ENCODE assay signal across 9 cellular contexts in genomic region chr2:149160701-149161217, GRCh38.
DNase-seq lines count a peak whose midpoint lies in the region; ATAC-seq and TF ChIP-seq lines count a peak whose summit lies in the region.
"Had no signal": no experiment of that assay in that cellular context is flagged by ENCODE, and none has a peak within 500 bp of the region (broad histone marks: within the 10 kb centered on the region; RNA-seq: fewer than 3 reads in every experiment).

No MANE protein-coding gene starts in this region.

- peaks cover 16% of the 10 kb centered on the region for H3K4me1 Mint-ChIP-seq in CD8-positive, alpha-beta T cell (ENCODE audit: low read depth)
- H3K4me1 Mint-ChIP-seq in activated CD8-positive, alpha-beta T cell treated with anti-CD3 and anti-CD28 coated beads for 36 hours (ENCODE audit: low read depth) = peaks cover 18% of the 10 kb centered on the region

- H3K27ac Mint-ChIP-seq in CD8-positive, alpha-beta T cell = no peak overlapping the region
- no peak overlapping the region for H3K27ac Mint-ChIP-seq in activated CD8-positive, alpha-beta T cell treated with anti-CD3 and anti-CD28 coated beads for 36 hours

- no peak for TF ChIP-seq CTCF in CD8-positive, alpha-beta T cell (IDR thresholded peaks at IDR 0.05)
- TF ChIP-seq CTCF in activated CD8-positive, alpha-beta T cell treated with anti-CD3 and anti-CD28 coated beads for 36 hours (IDR thresholded peaks at IDR 0.05) = no peak

- H3K27ac ChIP-seq in CD8-positive, alpha-beta T cell (ENCODE audit: low read depth, low read length) = no peak overlapping the region

- peak in 5 of 7 experiments; percentile 5 to 63 (median 41) for DNase-seq in CD8-positive, alpha-beta T cell
- DNase-seq in activated CD8-positive, alpha-beta T cell treated with anti-CD3 and anti-CD28 coated beads for 36 hours = peak; percentile 74
- DNase-seq in stimulated activated CD4-positive, alpha-beta T cell treated with anti-CD3 and anti-CD28 coated beads, Interleukin-2, amount 100 ng/mL, for 48 hours = peak; percentile 2 to 3
- DNase-seq in cortex of kidney (lab: John Stamatoyannopoulos, UW) (no peak), middle frontal gyrus (ENCODE audit: extremely low spot score, low spot score) (no peak), NCI-H345 (lab: John Stamatoyannopoulos, UW) (no peak)

- no peaks in the 10 kb centered on the region for H3K9me3 ChIP-seq in CD8-positive, alpha-beta T cell (ENCODE audit: low read length)

- no peaks in the 10 kb centered on the region for H3K36me3 ChIP-seq in CD8-positive, alpha-beta T cell (ENCODE audit: insufficient read depth, low read length)

- H3K4me1 ChIP-seq in CD8-positive, alpha-beta T cell (ENCODE audit: insufficient read depth, low read length) = peaks cover 18% of the 10 kb centered on the region

- H3K4me3 Mint-ChIP-seq in CD8-positive, alpha-beta T cell = peak overlapping the region; percentile 53
- H3K4me3 Mint-ChIP-seq in activated CD8-positive, alpha-beta T cell treated with anti-CD3 and anti-CD28 coated beads for 36 hours = no peak overlapping the region

- intact Hi-C loops in CD8-positive, alpha-beta T cell (cut with DNase I, micrococcal nuclease) = loop anchor here in 1 of 2 experiments (10.0 kb wide), 1 partner anchor 1316 kb away; the partner anchor contains the start of gene ACVR2A
- intact Hi-C loops in activated CD8-positive, alpha-beta T cell treated with anti-CD3 and anti-CD28 coated beads for 36 hours (cut with micrococcal nuclease) = no loop called here

- CTCF ChIA-PET in CD8-positive, alpha-beta T cell (lab: Charles Lee) = no interaction called here
- CTCF ChIA-PET in activated CD8-positive, alpha-beta T cell treated with anti-CD3 and anti-CD28 coated beads for 36 hours (lab: Charles Lee) = interaction anchor here (0.8 to 1.3 kb wide), 2 partner anchors 34 to 144 kb away, joined by 3 to 4 read pairs; no protein-coding TSS in a partner anchor

- no peaks in the 10 kb centered on the region for H3K27me3 ChIP-seq in CD8-positive, alpha-beta T cell (ENCODE audit: insufficient read depth, low read length)

- H3K9me3 Mint-ChIP-seq in CD8-positive, alpha-beta T cell = peaks cover 3% of the 10 kb centered on the region
- H3K9me3 Mint-ChIP-seq in activated CD8-positive, alpha-beta T cell treated with anti-CD3 and anti-CD28 coated beads for 36 hours = peaks cover 6% of the 10 kb centered on the region

- peak; percentile 97 for ATAC-seq in CD8-positive, alpha-beta T cell
- ATAC-seq in GM19452 (IDR thresholded peaks at IDR 0.05; ENCODE audit: unreplicated experiment) (peak; percentile 99), HG03442 (IDR thresholded peaks at IDR 0.05; ENCODE audit: unreplicated experiment) (peak; percentile 100)
- ATAC-seq in activated CD8-positive, alpha-beta T cell treated with anti-CD3 and anti-CD28 coated beads for 36 hours = peak; percentile 99

- POLR2A ChIA-PET in CD8-positive, alpha-beta T cell (lab: Charles Lee) = no interaction called here
- POLR2A ChIA-PET in activated CD8-positive, alpha-beta T cell treated with anti-CD3 and anti-CD28 coated beads for 36 hours (lab: Charles Lee) = interaction anchor here (0.9 kb wide), 1 partner anchor 87 kb away, joined by 3 read pairs; no protein-coding TSS in a partner anchor

- H3K27me3 Mint-ChIP-seq in CD8-positive, alpha-beta T cell (ENCODE audit: low read depth) = peaks cover 2% of the 10 kb centered on the region
- H3K27me3 Mint-ChIP-seq in activated CD8-positive, alpha-beta T cell treated with anti-CD3 and anti-CD28 coated beads for 36 hours = peaks cover 43% of the 10 kb centered on the region

- no peaks in the 10 kb centered on the region for H3K36me3 Mint-ChIP-seq in CD8-positive, alpha-beta T cell
- no peaks in the 10 kb centered on the region for H3K36me3 Mint-ChIP-seq in activated CD8-positive, alpha-beta T cell treated with anti-CD3 and anti-CD28 coated beads for 36 hours (ENCODE audit: low read depth)

- no peak overlapping the region for H3K4me3 ChIP-seq in CD8-positive, alpha-beta T cell (ENCODE audit: low read depth, low read length)
- H3K4me3 ChIP-seq: skin epidermis had no signal

Comparison
In these comparisons a context has a peak if more than half of its experiments do, and no peak if none do; other contexts are left out.
1. DNase-seq: peak in CD8-positive, alpha-beta T cell (5 of 7), activated CD8-positive, alpha-beta T cell treated with anti-CD3 and anti-CD28 coated beads for 36 hours (single experiment) and stimulated activated CD4-positive, alpha-beta T cell treated with anti-CD3 and anti-CD28 coated beads, Interleukin-2, amount 100 ng/mL, for 48 hours (2 of 2); none in cortex of kidney (single experiment), middle frontal gyrus (single experiment) and NCI-H345 (single experiment).
2. Peak in every context shown above with its lines, with median percentiles within 50 percentile points of each other: ATAC-seq.